11 cellular contexts compared by ENCODE assay signal in genomic region chr22:20203142-20204099, GRCh38. TPM values are rescaled to one million over a fixed set of nuclear protein-coding genes. Genes with fewer than 3 reads are reported as not detected.
DNase-seq lines count a peak whose midpoint lies in the region; ATAC-seq and TF ChIP-seq lines count a peak whose summit lies in the region.
"Had no signal": no experiment of that assay in that cellular context is flagged by ENCODE, and none has a peak within 500 bp of the region (broad histone marks: within the 10 kb centered on the region; RNA-seq: fewer than 3 reads in every experiment).

No MANE protein-coding gene starts in this region.

- peak; percentile 62 to 70 (median 67) for ATAC-seq in right lobe of liver
- no peak for ATAC-seq in HG02973 (IDR thresholded peaks at IDR 0.05; ENCODE audit: unreplicated experiment)
- ATAC-seq: stimulated activated naive CD8-positive, alpha-beta T cell treated with anti-CD3 and anti-CD28 coated beads, Interleukin-15, amount 100 ng/mL, for 72 hours had no signal

- H3K27ac ChIP-seq in duodenal mucosa (ENCODE audit: low read depth, low read length) (peak overlapping the region; percentile 86), right lobe of liver (peak overlapping the region; percentile 60 to 96 (median 61)), sigmoid colon (peak overlapping the region in 2 of 4 donors; percentile 10 to 67)

- no peak for TF ChIP-seq EP300 in sigmoid colon (IDR thresholded peaks at IDR 0.05)

- H3K4me3 ChIP-seq in duodenal mucosa (ENCODE audit: low read depth in 1 of 2, low read length in 2 of 2), result peak overlapping the region; percentile 51 to 80
- H3K4me3 ChIP-seq in right lobe of liver, result no peak overlapping the region
- H3K4me3 ChIP-seq in sigmoid colon, result no peak overlapping the region

- H3K9me3 ChIP-seq in duodenal mucosa (ENCODE audit: control insufficient read depth in 1 of 2, low read length in 2 of 2) (no peaks in the 10 kb centered on the region), right lobe of liver (no peaks in the 10 kb centered on the region), sigmoid colon (no peaks in the 10 kb centered on the region)
- H3K9me3 ChIP-seq: BE2C had no signal

- intact Hi-C loops in right lobe of liver (cut with DNase I), result no loop called here
- intact Hi-C loops in sigmoid colon (cut with DNase I), result no loop called here

- TF ChIP-seq CTCF in right lobe of liver (IDR thresholded peaks at IDR 0.05), result no peak
- TF ChIP-seq CTCF in sigmoid colon (IDR thresholded peaks at IDR 0.05), result no peak

- H3K27me3 ChIP-seq in duodenal mucosa (ENCODE audit: control insufficient read depth in 1 of 2, insufficient read depth in 2 of 2, low read length in 2 of 2), result no peaks in the 10 kb centered on the region
- H3K27me3 ChIP-seq in right lobe of liver, result no peaks in the 10 kb centered on the region
- H3K27me3 ChIP-seq in sigmoid colon, result peaks cover 0 to 26% (median 0%) of the 10 kb centered on the region in 3 donors
- H3K27me3 ChIP-seq: BE2C had no signal

- in situ Hi-C loops in ACHN (cut with HindIII; ENCODE audit: low pct_ligation_motif_present, low pct_unique_long_range_greater_than_20kb, low sequenced_read_pairs), result no loop called here

- H3K36me3 ChIP-seq in duodenal mucosa (ENCODE audit: control insufficient read depth in 1 of 2, insufficient read depth in 2 of 2, low read length in 2 of 2), result no peaks in the 10 kb centered on the region
- no peaks in the 10 kb centered on the region for H3K36me3 ChIP-seq in right lobe of liver
- no peaks in the 10 kb centered on the region for H3K36me3 ChIP-seq in sigmoid colon
- H3K36me3 ChIP-seq: BE2C had no signal

- no peak for TF ChIP-seq POLR2A in right lobe of liver (IDR thresholded peaks at IDR 0.05)
- no peak for TF ChIP-seq POLR2A in sigmoid colon (IDR thresholded peaks at IDR 0.05)

- WGBS in right lobe of liver (ENCODE audit: insufficient coverage, low coverage, low lambda C conversion rate, missing lambda C conversion rate), result 19% methylated on average over 4 of the region's 13 CpGs
- 46 to 68% methylated on average over 13 of the region's 13 CpGs for WGBS in sigmoid colon, 2 donors

- peaks cover 67 to 71% of the 10 kb centered on the region in 2 donors for H3K4me1 ChIP-seq in duodenal mucosa (ENCODE audit: control insufficient read depth in 1 of 2, insufficient read depth in 2 of 2, low read length in 2 of 2)
- H3K4me1 ChIP-seq in right lobe of liver, result peaks cover 0 to 63% (median 23%) of the 10 kb centered on the region in 4 donors
- H3K4me1 ChIP-seq in sigmoid colon, result peaks cover 0 to 30% (median 12%) of the 10 kb centered on the region in 4 donors

- peak overlapping the region; percentile 57 to 76 for H3K9ac ChIP-seq in duodenal mucosa (ENCODE audit: low read depth in 1 of 2, low read length in 2 of 2)

- DNase-seq in ACHN (peak; percentile 39), HuH-7 (ENCODE audit: low spot score) (peak; percentile 86), right lobe of liver (peak; percentile 82 to 92 (median 86)), sigmoid colon (no peak), NCI-H345 (lab: John Stamatoyannopoulos, UW) (no peak), NCI-H2107 (lab: John Stamatoyannopoulos, UW) (no peak)
- DNase-seq: BE2C; stimulated activated naive CD8-positive, alpha-beta T cell treated with anti-CD3 and anti-CD28 coated beads, Interleukin-15, amount 100 ng/mL, for 72 hours had no signal

RNA-seq across cellular contexts. Expression of gene CCDC188, which starts 52.6 kb away (rescaled TPM):
- total RNA-seq in right lobe of liver (not detected), sigmoid colon (under 1 TPM in 1 of 4 donors, not detected in 3; 0.41 TPM)
- polyA plus RNA-seq in sigmoid colon, result 1 to 10 TPM in 1 of 3 donors, not detected in 2; 1.1 TPM
- total RNA-seq: T-helper 1 cell treated with Interleukin-12 subunit alpha and Interleukin-12 subunit beta and Interleukin-4 antibody, amounts not matched to agents 30 ng/mL and 1 ng/mL, for 36 hours had no signal

Comparison
In these comparisons a context has a peak if more than half of its experiments do, and no peak if none do; other contexts are left out.
1. DNase-seq: peak in ACHN (single experiment), HuH-7 (single experiment) and right lobe of liver (3 of 3); none in sigmoid colon (single experiment), NCI-H345 (single experiment) and NCI-H2107 (single experiment).
2. H3K4me3 ChIP-seq: peak in duodenal mucosa (2 of 2); none in right lobe of liver (0 of 3) and sigmoid colon (0 of 4).